In genomic region chr19:36060430-36060829, GRCh38 we compare ENCODE assay signal across 9 cellular contexts. TPM values are rescaled to one million over a fixed set of nuclear protein-coding genes. Genes with fewer than 3 reads are reported as not detected.
DNase-seq lines count a peak whose midpoint lies in the region; ATAC-seq and TF ChIP-seq lines count a peak whose summit lies in the region.
"Had no signal": no experiment of that assay in that cellular context is flagged by ENCODE, and none has a peak within 500 bp of the region (broad histone marks: within the 10 kb centered on the region; RNA-seq: fewer than 3 reads in every experiment).

No MANE protein-coding gene starts in this region.

- H3K79me2 ChIP-seq in parathyroid adenoma: no peaks in the 10 kb centered on the region

- H3K9me3 Mint-ChIP-seq in CD4-positive, CD25-positive, alpha-beta regulatory T cell: no peaks in the 10 kb centered on the region
- no peaks in the 10 kb centered on the region for H3K9me3 Mint-ChIP-seq in activated CD8-positive, alpha-beta T cell treated with anti-CD3 and anti-CD28 coated beads, Interleukin-2, amount 10 ng/mL, durations not matched to agents 7 days and 5 days (ENCODE audit: insufficient read depth)
- H3K9me3 Mint-ChIP-seq: stimulated activated naive CD8-positive, alpha-beta T cell treated with anti-CD3 and anti-CD28 coated beads, Interleukin-15, Interleukin-2, amounts not matched to agents 100 ng/mL and 50 ng/mL, for 24 hours had no signal

- no peak overlapping the region for H3K4me3 ChIP-seq in CD4-positive, CD25-positive, alpha-beta regulatory T cell (ENCODE audit: low read depth, low read length)
- H3K4me3 ChIP-seq in parathyroid adenoma (ENCODE audit: low read depth, low read length): no peak overlapping the region
- H3K4me3 ChIP-seq in tibial artery: no peak overlapping the region

- H3K4me2 ChIP-seq in parathyroid adenoma (ENCODE audit: low read length): no peak overlapping the region

- no peaks in the 10 kb centered on the region for H3K27me3 Mint-ChIP-seq in CD4-positive, CD25-positive, alpha-beta regulatory T cell
- no peaks in the 10 kb centered on the region for H3K27me3 Mint-ChIP-seq in activated CD8-positive, alpha-beta T cell treated with anti-CD3 and anti-CD28 coated beads, Interleukin-2, amount 10 ng/mL, durations not matched to agents 7 days and 5 days (ENCODE audit: low read depth)
- H3K27me3 Mint-ChIP-seq: stimulated activated naive CD8-positive, alpha-beta T cell treated with anti-CD3 and anti-CD28 coated beads, Interleukin-15, Interleukin-2, amounts not matched to agents 100 ng/mL and 50 ng/mL, for 24 hours had no signal

- CTCF ChIA-PET in activated CD8-positive, alpha-beta T cell treated with anti-CD3 and anti-CD28 coated beads, Interleukin-2, amount 10 ng/mL, durations not matched to agents 7 days and 5 days (lab: Charles Lee): interaction anchor here (0.8 to 0.9 kb wide), 2 partner anchors 15 to 67 kb away, joined by 3 read pairs; no protein-coding TSS in a partner anchor

- H3K27ac ChIP-seq in CD4-positive, CD25-positive, alpha-beta regulatory T cell (ENCODE audit: insufficient read depth, low read length, poor library complexity, severe bottlenecking): no peak overlapping the region
- H3K27ac ChIP-seq in foreskin keratinocyte (no peak overlapping the region), parathyroid adenoma (no peak overlapping the region), tibial artery (no peak overlapping the region)

- H3K4me1 ChIP-seq in CD4-positive, CD25-positive, alpha-beta regulatory T cell (ENCODE audit: control insufficient read depth, insufficient read depth, low read length, poor library complexity, severe bottlenecking): peaks cover 3% of the 10 kb centered on the region
- H3K4me1 ChIP-seq in foreskin keratinocyte: no peaks in the 10 kb centered on the region
- H3K4me1 ChIP-seq in parathyroid adenoma: no peaks in the 10 kb centered on the region
- H3K4me1 ChIP-seq in tibial artery: peaks cover 0 to 3% (median under 1%) of the 10 kb centered on the region in 4 donors

- intact Hi-C loops in tibial artery (cut with DNase I; ENCODE audit: low total_unique reads): no loop called here

- H3K4me3 Mint-ChIP-seq in CD4-positive, CD25-positive, alpha-beta regulatory T cell: peak overlapping the region in 1 of 4 donors; percentile 45
- H3K4me3 Mint-ChIP-seq in activated CD8-positive, alpha-beta T cell treated with anti-CD3 and anti-CD28 coated beads, Interleukin-2, amount 10 ng/mL, durations not matched to agents 7 days and 5 days: no peak overlapping the region
- H3K4me3 Mint-ChIP-seq: stimulated activated naive CD8-positive, alpha-beta T cell treated with anti-CD3 and anti-CD28 coated beads, Interleukin-15, Interleukin-2, amounts not matched to agents 100 ng/mL and 50 ng/mL, for 24 hours had no signal

- no peaks in the 10 kb centered on the region for H3K36me3 ChIP-seq in CD4-positive, CD25-positive, alpha-beta regulatory T cell (ENCODE audit: control insufficient read depth, insufficient read depth, low read length)
- H3K36me3 ChIP-seq in parathyroid adenoma (ENCODE audit: control insufficient read depth, insufficient read depth, low read length): no peaks in the 10 kb centered on the region
- no peaks in the 10 kb centered on the region for H3K36me3 ChIP-seq in tibial artery

- no peak for ATAC-seq in CD4-positive, CD25-positive, alpha-beta regulatory T cell (ENCODE audit: low read depth in 2 of 2)
- ATAC-seq in activated CD8-positive, alpha-beta T cell treated with anti-CD3 and anti-CD28 coated beads, Interleukin-2, amount 10 ng/mL, durations not matched to agents 7 days and 5 days: peak; percentile 42
- peak; percentile 38 for ATAC-seq in foreskin keratinocyte
- no peak for ATAC-seq in GM19324 (IDR thresholded peaks at IDR 0.05; ENCODE audit: low FRiP score, unreplicated experiment)
- no peak for ATAC-seq in GM18502 (IDR thresholded peaks at IDR 0.05; ENCODE audit: poor library complexity, unreplicated experiment)

- POLR2A ChIA-PET in activated CD8-positive, alpha-beta T cell treated with anti-CD3 and anti-CD28 coated beads, Interleukin-2, amount 10 ng/mL, durations not matched to agents 7 days and 5 days (lab: Charles Lee): no interaction called here

- peak in 2 of 3 donors; percentile 2 to 12 for DNase-seq in CD4-positive, CD25-positive, alpha-beta regulatory T cell
- DNase-seq in HT1080 (ENCODE audit: low read depth) (peak; percentile 41), foreskin keratinocyte (peak in 1 of 2 donors; percentile 33), tibial artery (no peak)
- peak; percentile 29 for DNase-seq in activated CD8-positive, alpha-beta T cell treated with anti-CD3 and anti-CD28 coated beads, Interleukin-2, amount 10 ng/mL, durations not matched to agents 7 days and 5 days

- peak overlapping the region in 2 of 3 donors; percentile 78 to 94 for H3K27ac Mint-ChIP-seq in CD4-positive, CD25-positive, alpha-beta regulatory T cell
- H3K27ac Mint-ChIP-seq in activated CD8-positive, alpha-beta T cell treated with anti-CD3 and anti-CD28 coated beads, Interleukin-2, amount 10 ng/mL, durations not matched to agents 7 days and 5 days: no peak overlapping the region
- H3K27ac Mint-ChIP-seq: stimulated activated naive CD8-positive, alpha-beta T cell treated with anti-CD3 and anti-CD28 coated beads, Interleukin-15, Interleukin-2, amounts not matched to agents 100 ng/mL and 50 ng/mL, for 24 hours had no signal

- no peaks in the 10 kb centered on the region for H3K9me3 ChIP-seq in CD4-positive, CD25-positive, alpha-beta regulatory T cell (ENCODE audit: control insufficient read depth in 2 of 2, low read length in 2 of 2)
- H3K9me3 ChIP-seq in parathyroid adenoma (ENCODE audit: control insufficient read depth, low read length) (no peaks in the 10 kb centered on the region), tibial artery (no peaks in the 10 kb centered on the region)

- peaks cover 2 to 8% (median 5%) of the 10 kb centered on the region in 4 donors for H3K4me1 Mint-ChIP-seq in CD4-positive, CD25-positive, alpha-beta regulatory T cell
- peaks cover 25% of the 10 kb centered on the region for H3K4me1 Mint-ChIP-seq in activated CD8-positive, alpha-beta T cell treated with anti-CD3 and anti-CD28 coated beads, Interleukin-2, amount 10 ng/mL, durations not matched to agents 7 days and 5 days (ENCODE audit: low read depth)

- H3K9ac ChIP-seq in parathyroid adenoma: no peak overlapping the region

- H3K27me3 ChIP-seq in CD4-positive, CD25-positive, alpha-beta regulatory T cell (ENCODE audit: control insufficient read depth, insufficient read depth, low read length): no peaks in the 10 kb centered on the region
- H3K27me3 ChIP-seq in foreskin keratinocyte (no peaks in the 10 kb centered on the region), parathyroid adenoma (ENCODE audit: control insufficient read depth, insufficient read depth, low read length) (no peaks in the 10 kb centered on the region), tibial artery (no peaks in the 10 kb centered on the region)

- H3K36me3 Mint-ChIP-seq in CD4-positive, CD25-positive, alpha-beta regulatory T cell: no peaks in the 10 kb centered on the region
- H3K36me3 Mint-ChIP-seq in activated CD8-positive, alpha-beta T cell treated with anti-CD3 and anti-CD28 coated beads, Interleukin-2, amount 10 ng/mL, durations not matched to agents 7 days and 5 days (ENCODE audit: low read depth): peaks cover 63% of the 10 kb centered on the region

- no peak overlapping the region for H2AFZ ChIP-seq in parathyroid adenoma

- TF ChIP-seq CTCF in foreskin keratinocyte (conservative IDR thresholded peaks at IDR 0.05) (peak; percentile 71), parathyroid adenoma (IDR thresholded peaks at IDR 0.05) (peak; percentile 10), tibial artery (IDR thresholded peaks at IDR 0.05) (peak in 1 of 2 experiments; percentile 13)

RNA-seq across cellular contexts. Expression of gene WDR62, which starts 5.7 kb away (rescaled TPM):
- total RNA-seq in CD4-positive, CD25-positive, alpha-beta regulatory T cell: 6.8 TPM
- under 1 TPM in 3 of 4 donors, not detected in 1; 0.21 to 0.46 (median 0.44) TPM for polyA plus RNA-seq in CD4-positive, CD25-positive, alpha-beta regulatory T cell
- 17.4 and 20.2 TPM in 2 replicates for total RNA-seq in HT1080 (2014; rRNA removed; shearing (Covaris generic))
- polyA plus RNA-seq in HT1080 (2015; cell fraction: cytosol; rRNA removed): 9.3 and 9.4 TPM in 2 replicates
- 21.8 and 25.3 TPM in 2 replicates for polyA plus RNA-seq in HT1080 (2015; cell fraction: nucleus; rRNA removed)
- total RNA-seq in activated CD8-positive, alpha-beta T cell treated with anti-CD3 and anti-CD28 coated beads, Interleukin-2, amount 10 ng/mL, durations not matched to agents 7 days and 5 days: 10 to 100 TPM; 43.6 to 44.5 TPM
- 9.6 and 12.6 TPM in 2 replicates for total RNA-seq in foreskin keratinocyte
- 6.3 and 8.7 TPM in 2 replicates for polyA plus RNA-seq in foreskin keratinocyte

RNA-seq across cellular contexts. Expression of gene THAP8, which starts 6.3 kb away (rescaled TPM):
- total RNA-seq in CD4-positive, CD25-positive, alpha-beta regulatory T cell: 2.9 TPM
- 1 to 10 TPM; 3.5 to 8.2 (median 6.7) TPM for polyA plus RNA-seq in CD4-positive, CD25-positive, alpha-beta regulatory T cell
- 2.4 and 2.6 TPM in 2 replicates for total RNA-seq in HT1080 (2014; rRNA removed; shearing (Covaris generic))
- polyA plus RNA-seq in HT1080 (2015; cell fraction: cytosol; rRNA removed): 2.0 and 3.1 TPM in 2 replicates
- polyA plus RNA-seq in HT1080 (2015; cell fraction: nucleus; rRNA removed): 2.0 and 3.3 TPM in 2 replicates
- 1 to 10 TPM; 5.7 to 5.8 TPM for total RNA-seq in activated CD8-positive, alpha-beta T cell treated with anti-CD3 and anti-CD28 coated beads, Interleukin-2, amount 10 ng/mL, durations not matched to agents 7 days and 5 days
- total RNA-seq in foreskin keratinocyte: 1.1 and 1.5 TPM in 2 replicates
- 2.2 and 2.5 TPM in 2 replicates for polyA plus RNA-seq in foreskin keratinocyte

RNA-seq across cellular contexts. Expression of gene CLIP3, which starts 27.8 kb away (rescaled TPM):
- 1.4 TPM for total RNA-seq in CD4-positive, CD25-positive, alpha-beta regulatory T cell
- polyA plus RNA-seq in CD4-positive, CD25-positive, alpha-beta regulatory T cell: 1 to 10 TPM in 1 of 4 donors, under 1 TPM in 3; 0.38 to 1.3 (median 0.61) TPM
- total RNA-seq in HT1080 (2014; rRNA removed; shearing (Covaris generic)): 0.45 TPM in 1 of 2 replicates, not detected in the other
- polyA plus RNA-seq in HT1080 (2015; cell fraction: cytosol; rRNA removed): 0.47 and 0.67 TPM in 2 replicates
- 0.91 and 1.1 TPM in 2 replicates for polyA plus RNA-seq in HT1080 (2015; cell fraction: nucleus; rRNA removed)
- total RNA-seq in activated CD8-positive, alpha-beta T cell treated with anti-CD3 and anti-CD28 coated beads, Interleukin-2, amount 10 ng/mL, durations not matched to agents 7 days and 5 days: 1 to 10 TPM in 1 of 2 experiments, under 1 TPM in 1; 0.74 to 1.7 TPM
- 0.46 and 0.82 TPM in 2 replicates for total RNA-seq in foreskin keratinocyte
- 0.69 and 1.0 TPM in 2 replicates for polyA plus RNA-seq in foreskin keratinocyte

RNA-seq across cellular contexts. Expression of gene ALKBH6, which starts 46.4 kb away (rescaled TPM):
- 35.8 TPM for total RNA-seq in CD4-positive, CD25-positive, alpha-beta regulatory T cell
- 10 to 100 TPM; 18.3 to 32.7 (median 24.8) TPM for polyA plus RNA-seq in CD4-positive, CD25-positive, alpha-beta regulatory T cell
- 13.9 and 15.3 TPM in 2 replicates for total RNA-seq in HT1080 (2014; rRNA removed; shearing (Covaris generic))
- 13.5 and 18.6 TPM in 2 replicates for polyA plus RNA-seq in HT1080 (2015; cell fraction: cytosol; rRNA removed)
- polyA plus RNA-seq in HT1080 (2015; cell fraction: nucleus; rRNA removed): 38.0 and 40.3 TPM in 2 replicates
- 10 to 100 TPM; 43.3 to 47.2 TPM for total RNA-seq in activated CD8-positive, alpha-beta T cell treated with anti-CD3 and anti-CD28 coated beads, Interleukin-2, amount 10 ng/mL, durations not matched to agents 7 days and 5 days
- 18.5 and 20.2 TPM in 2 replicates for total RNA-seq in foreskin keratinocyte
- 31.0 and 31.1 TPM in 2 replicates for polyA plus RNA-seq in foreskin keratinocyte

RNA-seq across cellular contexts. Expression of gene OVOL3, which starts 50.5 kb away (rescaled TPM):
- total RNA-seq in CD4-positive, CD25-positive, alpha-beta regulatory T cell: not detected
- polyA plus RNA-seq in CD4-positive, CD25-positive, alpha-beta regulatory T cell: not detected
- total RNA-seq in HT1080 (2014; rRNA removed; shearing (Covaris generic)): not detected in 2 replicates
- polyA plus RNA-seq in HT1080 (2015; cell fraction: cytosol; rRNA removed): not detected in 2 replicates
- not detected in 2 replicates for polyA plus RNA-seq in HT1080 (2015; cell fraction: nucleus; rRNA removed)
- total RNA-seq in activated CD8-positive, alpha-beta T cell treated with anti-CD3 and anti-CD28 coated beads, Interleukin-2, amount 10 ng/mL, durations not matched to agents 7 days and 5 days: under 1 TPM in 1 of 2 experiments, not detected in 1; 0.58 TPM
- not detected in 2 replicates for total RNA-seq in foreskin keratinocyte
- polyA plus RNA-seq in foreskin keratinocyte: not detected in 2 replicates

Comparison
In these comparisons a context has a peak if more than half of its experiments do, and no peak if none do; other contexts are left out.
1. ATAC-seq: peak in activated CD8-positive, alpha-beta T cell treated with anti-CD3 and anti-CD28 coated beads, Interleukin-2, amount 10 ng/mL, durations not matched to agents 7 days and 5 days (single experiment) and foreskin keratinocyte (single experiment); none in CD4-positive, CD25-positive, alpha-beta regulatory T cell (0 of 2), GM19324 (single experiment) and GM18502 (single experiment).
2. DNase-seq: peak in CD4-positive, CD25-positive, alpha-beta regulatory T cell (2 of 3), HT1080 (single experiment) and activated CD8-positive, alpha-beta T cell treated with anti-CD3 and anti-CD28 coated beads, Interleukin-2, amount 10 ng/mL, durations not matched to agents 7 days and 5 days (single experiment); none in tibial artery (0 of 2).